30 cellular contexts compared by ENCODE assay signal in genomic region chrX:64192040-64192439, GRCh38. TPM values are rescaled to one million over a fixed set of nuclear protein-coding genes. Genes with fewer than 3 reads are reported as not detected.
"Had no signal": no experiment of that assay in that cellular context is flagged by ENCODE, and none has a peak within 500 bp of the region (broad histone marks: within the 10 kb centered on the region; RNA-seq: fewer than 3 reads in every experiment).

No MANE protein-coding gene starts in this region.

- H3K9me3 ChIP-seq: esophagus muscularis mucosa, gastroesophageal sphincter, heart right ventricle, lower lobe of right lung, pancreas, suprapubic skin, transverse colon had no signal

- H3K4me1 ChIP-seq: esophagus muscularis mucosa, foreskin keratinocyte, gastroesophageal sphincter, lower lobe of right lung, pancreas, suprapubic skin, transverse colon had no signal

- H3K27me3 Mint-ChIP-seq: dendritic cell treated with granulocyte-macrophage colony-stimulating factor and Interleukin-4, amounts not matched to agents 40 ng/mL and 50 ng/mL, for 4 days; naive thymus-derived CD8-positive, alpha-beta T cell; stimulated activated naive CD8-positive, alpha-beta T cell treated with anti-CD3 and anti-CD28 coated beads, Interleukin-15, amount 100 ng/mL, for 72 hours had no signal

- H3K27me3 ChIP-seq: esophagus muscularis mucosa, foreskin keratinocyte, gastroesophageal sphincter, heart right ventricle, pancreas, suprapubic skin, transverse colon had no signal

- H3K4me3 Mint-ChIP-seq: dendritic cell treated with granulocyte-macrophage colony-stimulating factor and Interleukin-4, amounts not matched to agents 40 ng/mL and 50 ng/mL, for 4 days; naive thymus-derived CD8-positive, alpha-beta T cell; nephron progenitor cell; stimulated activated naive CD8-positive, alpha-beta T cell treated with anti-CD3 and anti-CD28 coated beads, Interleukin-15, amount 100 ng/mL, for 72 hours had no signal

- H3K4me3 ChIP-seq: esophagus muscularis mucosa, gastroesophageal sphincter, heart right ventricle, lower lobe of right lung, pancreas, smooth muscle cell, suprapubic skin, transverse colon had no signal

- H3K4me1 Mint-ChIP-seq: stimulated activated naive CD8-positive, alpha-beta T cell treated with anti-CD3 and anti-CD28 coated beads, Interleukin-15, amount 100 ng/mL, for 72 hours had no signal

- H3K27ac Mint-ChIP-seq: dendritic cell treated with granulocyte-macrophage colony-stimulating factor and Interleukin-4, amounts not matched to agents 40 ng/mL and 50 ng/mL, for 4 days; nephron progenitor cell; stimulated activated naive CD8-positive, alpha-beta T cell treated with anti-CD3 and anti-CD28 coated beads, Interleukin-15, amount 100 ng/mL, for 72 hours had no signal

- H3K9me3 Mint-ChIP-seq: dendritic cell treated with granulocyte-macrophage colony-stimulating factor and Interleukin-4, amounts not matched to agents 40 ng/mL and 50 ng/mL, for 4 days; naive thymus-derived CD8-positive, alpha-beta T cell; stimulated activated naive CD8-positive, alpha-beta T cell treated with anti-CD3 and anti-CD28 coated beads, Interleukin-15, amount 100 ng/mL, for 72 hours had no signal

- H3K27ac ChIP-seq: esophagus muscularis mucosa, foreskin keratinocyte, gastroesophageal sphincter, lower lobe of right lung, pancreas, suprapubic skin, transverse colon had no signal

- DNase-seq: effector memory CD4-positive, alpha-beta T cell; foreskin keratinocyte; heart right ventricle; hippocampal formation; kidney glomerular epithelial cell; left colon; lower lobe of right lung; naive thymus-derived CD8-positive, alpha-beta T cell; nephron progenitor cell; occipital lobe; retina; stimulated activated CD4-positive, alpha-beta T cell treated with anti-CD3 and anti-CD28 coated beads, Interleukin-12 subunit alpha, Interleukin-12 subunit beta, amount 100 ng/mL, for 4 hours; stimulated activated CD4-positive, alpha-beta T cell treated with anti-CD3 and anti-CD28 coated beads, Interleukin-1b, Interleukin-23, amount 100 ng/mL, for 48 hours; stimulated activated CD4-positive, alpha-beta T cell treated with anti-CD3 and anti-CD28 coated beads, Interleukin-4, amount 100 ng/mL, for 1 hour; stimulated activated CD8-positive, alpha-beta memory T cell treated with anti-CD3 and anti-CD28 coated beads, Interleukin-4, amount 100 ng/mL, for 48 hours; stimulated activated naive CD4-positive, alpha-beta T cell; stimulated activated naive CD8-positive, alpha-beta T cell treated with anti-CD3 and anti-CD28 coated beads, Interleukin-15, amount 100 ng/mL, for 72 hours; transverse colon had no signal

- H3K36me3 ChIP-seq: transverse colon had no signal

RNA-seq across cellular contexts. Expression of gene ASB12, which starts 38.4 kb away (rescaled TPM):
- total RNA-seq: endothelial cell of umbilical vein, epithelial cell of proximal tubule, esophagus muscularis mucosa, fibroblast of lung, gastroesophageal sphincter, lower lobe of right lung, mesenteric fat pad, pulmonary artery endothelial cell, sciatic nerve, smooth muscle cell had no signal
